8 cellular contexts compared by ENCODE assay signal in genomic region chr12:96061864-96062453, GRCh38. TPM values are rescaled to one million over a fixed set of nuclear protein-coding genes. Genes with fewer than 3 reads are reported as not detected.
DNase-seq lines count a peak whose midpoint lies in the region; ATAC-seq, FAIRE-seq and TF ChIP-seq lines count a peak whose summit lies in the region.

No MANE protein-coding gene starts in this region.

- no peak overlapping the region for H3K27ac Mint-ChIP-seq in osteocyte (ENCODE audit: unreplicated experiment)

- FAIRE-seq in D721Med (lab: Jason Lieb, UNC): no peak

- no peak for TF ChIP-seq EP300 in transverse colon (IDR thresholded peaks at IDR 0.05; ENCODE audit: low read depth)

- H3K4me1 ChIP-seq in transverse colon: no peaks in the 10 kb centered on the region

- H3K9me3 Mint-ChIP-seq in osteocyte (ENCODE audit: unreplicated experiment): peaks cover 6% of the 10 kb centered on the region

- in situ Hi-C loops in transverse colon (cut with MboI; ENCODE audit: low pct_ligation_motif_present in 1 of 4, low pct_unique_long_range_greater_than_20kb in 1 of 4, low sequenced_read_pairs in 3 of 4): loop anchor here (5.0 to 25.0 kb wide), 5 partner anchors 153 to 455 kb away; partner anchors contain the start of gene CDK17 (in 2 of the 4)

- intact Hi-C loops in transverse colon (cut with DNase I; ENCODE audit: low total_unique reads): loop anchor here (5.0 kb wide), 2 partner anchors 150 to 455 kb away; no protein-coding TSS in a partner anchor

- no peaks in the 10 kb centered on the region for H3K4me1 Mint-ChIP-seq in osteocyte (ENCODE audit: unreplicated experiment)

- DNase-seq in D721Med (ENCODE audit: insufficient read length, low spot score) (peak; percentile 29), RPMI7951 (ENCODE audit: low read depth) (peak; percentile 72), foreskin melanocyte (peak; percentile 68), osteocyte (ENCODE audit: extremely low spot score, unreplicated experiment) (peak; percentile 86), transverse colon (peak; percentile 83)
- peak; percentile 70 for DNase-seq in Jurkat, Clone E6-1 (ENCODE audit: low read depth, low spot score)
- peak; percentile 44 to 47 for DNase-seq in activated T-helper 1 cell treated with anti-CD3 and anti-CD28 coated beads, Interleukin-2, amount 50 U/mL, for 16 hours (ENCODE audit: low read depth in 1 of 2, low spot score in 1 of 2)

- H3K27me3 Mint-ChIP-seq in osteocyte (ENCODE audit: unreplicated experiment): no peaks in the 10 kb centered on the region

- no peaks in the 10 kb centered on the region for H3K27me3 ChIP-seq in transverse colon

- no peak for TF ChIP-seq POLR2A in transverse colon (IDR thresholded peaks at IDR 0.05)

- peak; percentile 78 for ATAC-seq in GM21447 (IDR thresholded peaks at IDR 0.05; ENCODE audit: unreplicated experiment)

- H3K4me3 ChIP-seq in Jurkat, Clone E6-1 (ENCODE audit: low read length): no peak overlapping the region
- no peak overlapping the region for H3K4me3 ChIP-seq in transverse colon

- WGBS in transverse colon (ENCODE audit: low coverage in 1 of 2), 2 donors: 27 to 46% methylated on average over 3 to 4 of the region's 4 CpGs

- no peak overlapping the region for H3K4me3 Mint-ChIP-seq in osteocyte (ENCODE audit: unreplicated experiment)

- peak; percentile 90 for TF ChIP-seq CTCF in D721Med (IDR thresholded peaks at IDR 0.05; ENCODE audit: insufficient read depth, missing control alignments)
- TF ChIP-seq CTCF in osteocyte (IDR thresholded peaks at IDR 0.05): peak; percentile 92
- peak; percentile 79 to 94 (median 89) for TF ChIP-seq CTCF in transverse colon (IDR thresholded peaks at IDR 0.05)

- no peaks in the 10 kb centered on the region for H3K36me3 Mint-ChIP-seq in osteocyte (ENCODE audit: unreplicated experiment)

- H3K27ac ChIP-seq in transverse colon: no peak overlapping the region

- H3K36me3 ChIP-seq in transverse colon: no peaks in the 10 kb centered on the region

- no peaks in the 10 kb centered on the region for H3K9me3 ChIP-seq in transverse colon

RNA-seq across cellular contexts. Expression of gene LTA4H, which starts 26.6 kb away (rescaled TPM):
- 111 TPM for polyA plus RNA-seq in Jurkat, Clone E6-1 (2012; ENCODE audit: insufficient read depth, insufficient read length)
- 43.3 and 49.9 TPM in 2 replicates for total RNA-seq in RPMI7951 (2014; rRNA removed; shearing (Covaris generic))
- total RNA-seq in osteocyte (68.3 and 69.4 TPM in 2 replicates), transverse colon (10 to 100 TPM; 22.4 to 91.9 (median 63.6) TPM)

Comparison
In these comparisons a context has a peak if more than half of its experiments do, and no peak if none do; other contexts are left out.
1. DNase-seq: peak in every context shown above with its lines; median percentile 86 in osteocyte; 83 in transverse colon; 72 in RPMI7951; 70 in Jurkat, Clone E6-1; 68 in foreskin melanocyte; 46 in activated T-helper 1 cell treated with anti-CD3 and anti-CD28 coated beads, Interleukin-2, amount 50 U/mL, for 16 hours; 29 in D721Med.